Comparison of ENCODE assay signal across 1 cellular context in genomic region chr12:46786774-46787173, GRCh38.
TF ChIP-seq lines count a peak whose summit lies in the region.

No MANE protein-coding gene starts in this region.

TF ChIP-seq in A549, 52 proteins besides CTCF, POLR2A, EP300 and RAD21 (continued from another document):
- TF ChIP-seq BCL3 (IDR thresholded peaks at IDR 0.05) (no peak), EHMT2 (IDR thresholded peaks at IDR 0.05; ENCODE audit: low read depth) (no peak), CHD4 (IDR thresholded peaks at IDR 0.05; ENCODE audit: borderline replicate concordance) (no peak), HOXB13 (CRISPR knock-in tag; IDR thresholded peaks at IDR 0.05; ENCODE audit: low read depth) (no peak)
TF ChIP-seq in A549: peak in this region for 2.
